Comparison of ENCODE assay signal across 23 cellular contexts in the genomic region with DNA sequence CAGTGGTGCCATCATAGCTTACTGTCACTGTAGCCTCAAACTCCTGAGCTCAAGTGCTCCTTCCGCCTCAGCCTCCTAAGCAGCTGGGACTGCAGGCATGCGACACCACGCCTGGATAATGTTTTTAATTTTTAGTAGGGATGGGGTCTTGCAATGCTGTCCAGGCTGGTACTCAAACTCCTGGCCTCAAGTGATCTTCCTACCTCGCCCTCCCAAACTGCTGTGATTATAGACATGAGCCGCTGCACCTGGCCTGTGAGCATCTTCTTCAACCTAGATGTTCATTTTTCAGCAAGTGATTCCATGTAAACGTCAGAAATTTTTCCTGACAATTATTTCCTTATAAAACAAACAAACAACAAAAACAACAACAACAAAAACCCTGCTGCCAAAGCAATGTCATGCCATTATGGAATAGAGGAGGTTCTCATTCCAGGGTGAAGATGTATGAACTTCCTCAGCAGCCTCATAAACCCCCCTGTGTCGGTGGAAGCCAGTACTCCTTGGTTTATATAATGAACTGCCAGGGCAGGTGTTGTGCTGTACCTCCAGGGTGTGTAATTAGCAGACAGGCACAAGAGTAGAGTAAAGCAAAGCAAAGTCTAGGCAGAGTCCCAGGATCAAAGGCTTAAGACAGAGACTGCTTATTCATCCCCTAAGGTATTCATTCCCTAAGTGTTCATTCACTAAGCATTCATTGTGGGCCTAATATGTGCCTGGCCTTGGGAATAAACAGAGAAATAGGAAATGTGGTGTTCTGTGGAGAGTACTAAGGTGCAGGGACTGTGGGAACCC. TPM values are rescaled to one million over a fixed set of nuclear protein-coding genes. Genes with fewer than 3 reads are reported as not detected.
DNase-seq lines count a peak whose midpoint lies in the region; ATAC-seq, FAIRE-seq and TF ChIP-seq lines count a peak whose summit lies in the region.
"Had no signal": no experiment of that assay in that cellular context is flagged by ENCODE, and none has a peak within 500 bp of the region (broad histone marks: within the 10 kb centered on the region; RNA-seq: fewer than 3 reads in every experiment).

No MANE protein-coding gene starts in this region.

- peaks cover 32% of the 10 kb centered on the region for H3K4me1 Mint-ChIP-seq in memory B cell

- no peak overlapping the region for H3K4me2 ChIP-seq in HepG2 (ENCODE audit: low read depth, low read length)

- TF ChIP-seq EP300 in HepG2 (IDR thresholded peaks at IDR 0.05; ENCODE audit: low read depth in 2 of 2, low read length in 2 of 2) (no peak), HepG2 (CRISPR knock-in tag; IDR thresholded peaks at IDR 0.05; ENCODE audit: borderline replicate concordance) (no peak)

- TF ChIP-seq POLR2A in HepG2 (IDR thresholded peaks at IDR 0.05; ENCODE audit: insufficient read depth in 1 of 2, low read depth in 2 of 2, low read length in 2 of 2): no peak
- TF ChIP-seq POLR2A in right lobe of liver (IDR thresholded peaks at IDR 0.05): no peak

- intact Hi-C loops in HepG2 (cut with micrococcal nuclease; ENCODE audit: unreplicated experiment) (loop anchor here (5.0 kb wide), 1 partner anchor 65 kb away; no protein-coding TSS in a partner anchor), right lobe of liver (cut with DNase I) (no loop called here)

- H3K27ac ChIP-seq in HepG2 (ENCODE audit: extremely low read length, insufficient read depth, low read length) (no peak overlapping the region), right lobe of liver (no peak overlapping the region)

- CTCF ChIA-PET in HepG2 (lab: Yijun Ruan, JAX; ENCODE audit: low intra/inter-chr PET ratio, low total read pairs): no interaction called here

- in situ Hi-C loops in HepG2 (cut with HindIII; ENCODE audit: extremely low pct_ligation_motif_present, low pct_unique_long_range_greater_than_20kb): no loop called here

- H3K9ac ChIP-seq in HepG2 (ENCODE audit: insufficient read depth, low read depth, low read length) (no peak overlapping the region), adipocyte (ENCODE audit: low read length) (no peak overlapping the region)

- H3K4me1 ChIP-seq in HepG2 (ENCODE audit: insufficient read depth, low read length): peaks cover 18% of the 10 kb centered on the region
- H3K4me1 ChIP-seq in right lobe of liver: peaks cover 0 to 31% (median 12%) of the 10 kb centered on the region in 4 donors
- H3K4me1 ChIP-seq in adipocyte (ENCODE audit: control insufficient read depth, insufficient read depth, low read length): peaks cover 20% of the 10 kb centered on the region

- H3K27me3 ChIP-seq in HepG2 (ENCODE audit: control insufficient read depth in 1 of 2, insufficient read depth in 2 of 2, low read length in 2 of 2): no peaks in the 10 kb centered on the region; a peak in 1 of 5 replicates
- no peaks in the 10 kb centered on the region for H3K27me3 ChIP-seq in right lobe of liver
- no peaks in the 10 kb centered on the region for H3K27me3 ChIP-seq in adipocyte (replicated peaks; ENCODE audit: control insufficient read depth, insufficient read depth, low read length)
- H3K27me3 ChIP-seq: heart right ventricle, transverse colon had no signal

- H3K36me3 ChIP-seq in HepG2 (replicated peaks in 1 of 2; ENCODE audit: control insufficient read depth in 1 of 2, insufficient read depth in 2 of 2, low read length in 2 of 2) (no peaks in the 10 kb centered on the region; a peak in 1 of 5 replicates), right lobe of liver (no peaks in the 10 kb centered on the region), adipocyte (ENCODE audit: control insufficient read depth, insufficient read depth, low read length, severe bottlenecking) (no peaks in the 10 kb centered on the region)
- H3K36me3 ChIP-seq: heart right ventricle, transverse colon had no signal

- H3K9me3 Mint-ChIP-seq in memory B cell: no peaks in the 10 kb centered on the region
- H3K9me3 Mint-ChIP-seq: activated CD4-positive, alpha-beta T cell treated with anti-CD3 and anti-CD28 coated beads, Interleukin-2, amount 10 ng/mL, durations not matched to agents 7 days and 5 days; CD8-positive, alpha-beta memory T cell had no signal

- no peak for FAIRE-seq in HepG2 (lab: Jason Lieb, UNC)
- FAIRE-seq: islet of Langerhans, RCC 7860, TTC549 had no signal

- ATAC-seq in HepG2 (no peak; the same call in 2 of the 3 replicates), right lobe of liver (no peak), memory B cell (ENCODE audit: low read depth) (no peak), GM21529 (IDR thresholded peaks at IDR 0.05; ENCODE audit: unreplicated experiment) (no peak), HG02970 (IDR thresholded peaks at IDR 0.05; ENCODE audit: low FRiP score, unreplicated experiment) (no peak), HG02884 (IDR thresholded peaks at IDR 0.05; ENCODE audit: unreplicated experiment) (no peak)
- ATAC-seq: heart right ventricle had no signal

- TF ChIP-seq CTCF in HepG2 (CRISPR knock-in tag; IDR thresholded peaks at IDR 0.05) (no peak), right lobe of liver (IDR thresholded peaks at IDR 0.05) (no peak)

- H4K20me1 ChIP-seq in HepG2 (ENCODE audit: insufficient read depth, low read length): peaks cover 10% of the 10 kb centered on the region

- peak overlapping the region; percentile 76 for H3K27ac Mint-ChIP-seq in memory B cell
- H3K27ac Mint-ChIP-seq: activated CD4-positive, alpha-beta T cell treated with anti-CD3 and anti-CD28 coated beads, Interleukin-2, amount 10 ng/mL, durations not matched to agents 7 days and 5 days had no signal

- no peaks in the 10 kb centered on the region for H3K27me3 Mint-ChIP-seq in memory B cell
- H3K27me3 Mint-ChIP-seq: activated CD4-positive, alpha-beta T cell treated with anti-CD3 and anti-CD28 coated beads, Interleukin-2, amount 10 ng/mL, durations not matched to agents 7 days and 5 days; CD8-positive, alpha-beta memory T cell had no signal

- H3K36me3 Mint-ChIP-seq in memory B cell: peaks cover 2% of the 10 kb centered on the region

- WGBS in HepG2 (ENCODE audit: low lambda C conversion rate): 94% methylated on average over 7 of the region's 7 CpGs
- 97% methylated on average over 3 of the region's 7 CpGs for WGBS in right lobe of liver (ENCODE audit: insufficient coverage, low coverage, low lambda C conversion rate, missing lambda C conversion rate)

- POLR2A ChIA-PET in HepG2 (lab: Yijun Ruan, JAX): no interaction called here

- no peak overlapping the region for H3K4me3 ChIP-seq in HepG2 (replicated peaks in 1 of 3; ENCODE audit: insufficient read depth in 1 of 3, low read depth in 2 of 3, low read length in 3 of 3)
- H3K4me3 ChIP-seq in right lobe of liver: no peak overlapping the region
- H3K4me3 ChIP-seq in adipocyte (ENCODE audit: low read length): no peak overlapping the region
- H3K4me3 ChIP-seq: heart right ventricle, transverse colon had no signal

- no peak for TF ChIP-seq RAD21 in HepG2 (CRISPR knock-in tag; IDR thresholded peaks at IDR 0.05)

- no peak overlapping the region for H2AFZ ChIP-seq in HepG2 (ENCODE audit: low read length)

- peaks cover 17% of the 10 kb centered on the region for H3K79me2 ChIP-seq in HepG2 (ENCODE audit: insufficient read depth, low read length)

- BruUV-seq in HepG2 (replicated peaks; lab: Mats Ljungman, UMichigan): no TSS peak

- H3K9me3 ChIP-seq in HepG2 (ENCODE audit: low read length) (no peaks in the 10 kb centered on the region), right lobe of liver (no peaks in the 10 kb centered on the region), adipocyte (ENCODE audit: control insufficient read depth, low read length) (no peaks in the 10 kb centered on the region)
- H3K9me3 ChIP-seq: heart right ventricle, transverse colon had no signal

- no peak overlapping the region for H3K4me3 Mint-ChIP-seq in memory B cell
- H3K4me3 Mint-ChIP-seq: activated CD4-positive, alpha-beta T cell treated with anti-CD3 and anti-CD28 coated beads, Interleukin-2, amount 10 ng/mL, durations not matched to agents 7 days and 5 days; CD8-positive, alpha-beta memory T cell had no signal

- DNase-seq in HepG2 (ENCODE audit: low spot score): peak; percentile 7
- DNase-seq in right lobe of liver: no peak
- peak; percentile 4 for DNase-seq in adipocyte (ENCODE audit: low read depth)
- DNase-seq in memory B cell (ENCODE audit: low spot score in 2 of 2): no peak
- no peak for DNase-seq in DMS153 treated with DMSO at 0.1 percent for 48 hours (lab: John Stamatoyannopoulos, UW; ENCODE audit: unreplicated experiment)
- DNase-seq: ACHN; activated CD4-positive, alpha-beta T cell treated with anti-CD3 and anti-CD28 coated beads, Interleukin-2, amount 10 ng/mL, durations not matched to agents 7 days and 5 days; activated CD8-positive, alpha-beta memory T cell treated with anti-CD3 and anti-CD28 coated beads, Interleukin-2, amount 50 U/mL, for 48 hours; activated gamma-delta T cell treated with Interleukin-2 at 50 U/mL for 16 hours; CD8-positive, alpha-beta memory T cell; effector CD4-positive, alpha-beta T cell; heart right ventricle; KG1; NCI-H1105; NCI-H226; stimulated activated naive CD4-positive, alpha-beta T cell treated with Interleukin-2 at 50 U/mL for 16 hours; transverse colon had no signal

TF ChIP-seq in HepG2, 621 proteins besides CTCF, POLR2A, EP300 and RAD21 (continues in another document):
- TF ChIP-seq WIZ (CRISPR knock-in tag; IDR thresholded peaks at IDR 0.05): no peak
- TF ChIP-seq XBP1 (CRISPR knock-in tag; IDR thresholded peaks at IDR 0.05): no peak

RNA-seq across cellular contexts. Expression of gene NR2C2, which starts 44.6 kb away (rescaled TPM):
- 7.8 and 12.0 TPM in 2 replicates for total RNA-seq in HepG2 (2016; rRNA removed; fragmentation: Illumina TruSeq; extraction: Trizol)
- total RNA-seq in HepG2 (2016; cell fraction: cytosol; rRNA removed; fragmentation: Illumina TruSeq; extraction: Trizol; ENCODE audit: low read depth): 4.0 TPM in 2 replicates
- 8.6 and 9.6 TPM in 2 replicates for total RNA-seq in HepG2 (2016; cell fraction: insoluble cytoplasmic fraction; rRNA removed; fragmentation: Illumina TruSeq; extraction: Trizol)
- total RNA-seq in HepG2 (2016; cell fraction: membrane; rRNA removed; fragmentation: Illumina TruSeq; extraction: Trizol): 5.8 and 7.0 TPM in 2 replicates
- 17.6 and 20.8 TPM in 2 replicates for total RNA-seq in HepG2 (2016; cell fraction: nucleus; rRNA removed; fragmentation: Illumina TruSeq; extraction: Trizol)
- polyA plus RNA-seq in HepG2 (2011; rRNA removed): 11.8 and 14.3 TPM in 2 replicates
- polyA plus RNA-seq in HepG2 (2011; cell fraction: cytosol; rRNA removed): 3.7 and 4.7 TPM in 2 replicates
- 51.2 and 54.4 TPM in 2 replicates for polyA plus RNA-seq in HepG2 (2011; cell fraction: nucleus; rRNA removed)
- polyA plus RNA-seq in HepG2 (2012): 18.1 and 20.7 TPM in 2 replicates
- 0.92 and 1.2 TPM in 2 replicates for polyA plus RNA-seq in HepG2 (2016; cell fraction: cytosol; fragmentation: Illumina TruSeq; extraction: Trizol; ENCODE audit: low read depth)
- polyA plus RNA-seq in HepG2 (2016; cell fraction: insoluble cytoplasmic fraction; fragmentation: Illumina TruSeq; extraction: Trizol; ENCODE audit: low read depth): 6.2 and 7.4 TPM in 2 replicates
- 1.4 and 2.0 TPM in 2 replicates for polyA plus RNA-seq in HepG2 (2016; cell fraction: membrane; fragmentation: Illumina TruSeq; extraction: Trizol; ENCODE audit: low read depth)
- polyA plus RNA-seq in HepG2 (2016; cell fraction: nucleus; fragmentation: Illumina TruSeq; extraction: Trizol; ENCODE audit: insufficient read depth, low read depth): 20.7 and 24.9 TPM in 2 replicates
- 24.4 and 39.8 TPM in 2 replicates for polyA minus RNA-seq in HepG2 (2011; rRNA and poly(A)+ RNA removed; ENCODE audit: low replicate concordance)
- 11.5 and 11.7 TPM in 2 replicates for polyA minus RNA-seq in HepG2 (2011; cell fraction: cytosol; rRNA and poly(A)+ RNA removed)
- polyA minus RNA-seq in HepG2 (2011; cell fraction: nucleus; rRNA and poly(A)+ RNA removed): 49.7 and 51.8 TPM in 2 replicates
- total RNA-seq in right lobe of liver: 10 to 100 TPM; 10.8 to 18.6 (median 12.2) TPM

Comparison
In these comparisons a context has a peak if more than half of its experiments do, and no peak if none do; other contexts are left out.
1. DNase-seq: peak in HepG2 (single experiment) and adipocyte (single experiment); none in right lobe of liver (0 of 3), memory B cell (0 of 2) and DMS153 treated with DMSO at 0.1 percent for 48 hours (single experiment).